In genomic region chr2:63735931-63736820, GRCh38 we compare ENCODE assay signal across 13 cellular contexts.
DNase-seq lines count a peak whose midpoint lies in the region; ATAC-seq and TF ChIP-seq lines count a peak whose summit lies in the region.
"Had no signal": no experiment of that assay in that cellular context is flagged by ENCODE, and none has a peak within 500 bp of the region (broad histone marks: within the 10 kb centered on the region; RNA-seq: fewer than 3 reads in every experiment).

No MANE protein-coding gene starts in this region.

- no peak overlapping the region for H3K27ac Mint-ChIP-seq in stimulated activated naive CD8-positive, alpha-beta T cell treated with anti-CD3 and anti-CD28 coated beads, Interleukin-15, amount 100 ng/mL, for 72 hours
- H3K27ac Mint-ChIP-seq: activated T-cell treated with anti-CD3 and anti-CD28 coated beads, Interleukin-2, amount 50 U/mL, for 72 hours had no signal

- no peak overlapping the region for H2BK120ac ChIP-seq in mesenchymal stem cell (ENCODE audit: low read depth, low read length)

- H3K27ac ChIP-seq in mesenchymal stem cell (ENCODE audit: low read length, poor library complexity, severe bottlenecking) = no peak overlapping the region
- H3K27ac ChIP-seq: cardiac muscle cell had no signal

- no peaks in the 10 kb centered on the region for H3K4me1 ChIP-seq in mesenchymal stem cell (ENCODE audit: control insufficient read depth, insufficient read depth, low read depth, low read length)

- no peaks in the 10 kb centered on the region for H3K27me3 ChIP-seq in mesenchymal stem cell (ENCODE audit: control insufficient read depth in 1 of 2, insufficient read depth in 1 of 2, low read length in 2 of 2)
- H3K27me3 ChIP-seq: cardiac muscle cell, esophagus muscularis mucosa had no signal

- no peaks in the 10 kb centered on the region for H3K9me3 Mint-ChIP-seq in stimulated activated naive CD8-positive, alpha-beta T cell treated with anti-CD3 and anti-CD28 coated beads, Interleukin-15, amount 100 ng/mL, for 72 hours

- no peak for TF ChIP-seq POLR2A in GM18505 (IDR thresholded peaks at IDR 0.05; ENCODE audit: borderline replicate concordance, extremely low read depth, insufficient read depth, insufficient read length)

- H2AK5ac ChIP-seq in mesenchymal stem cell (ENCODE audit: low read length, severe bottlenecking) = no peak overlapping the region

- no peak overlapping the region for H2BK15ac ChIP-seq in mesenchymal stem cell (ENCODE audit: low read depth, poor library complexity, severe bottlenecking)

- H2BK5ac ChIP-seq in mesenchymal stem cell (ENCODE audit: low read depth, low read length, poor library complexity, severe bottlenecking) = no peak overlapping the region

- H3K4me3 ChIP-seq in mesenchymal stem cell (ENCODE audit: insufficient read depth in 1 of 2, low read depth in 1 of 2, low read length in 2 of 2) = no peak overlapping the region
- H3K4me3 ChIP-seq: cardiac muscle cell, esophagus muscularis mucosa had no signal

- ATAC-seq in GM18505 (IDR thresholded peaks at IDR 0.05; ENCODE audit: unreplicated experiment) (no peak), HG02981 (IDR thresholded peaks at IDR 0.05; ENCODE audit: unreplicated experiment) (no peak)
- ATAC-seq in stimulated activated naive CD8-positive, alpha-beta T cell treated with anti-CD3 and anti-CD28 coated beads, Interleukin-15, amount 100 ng/mL, for 72 hours = no peak
- ATAC-seq: activated T-cell treated with anti-CD3 and anti-CD28 coated beads, Interleukin-2, amount 50 U/mL, for 72 hours had no signal

- H3K36me3 ChIP-seq in mesenchymal stem cell (ENCODE audit: control insufficient read depth in 1 of 2, insufficient read depth in 2 of 2, low read depth in 1 of 2, low read length in 2 of 2) = no peaks in the 10 kb centered on the region
- H3K36me3 ChIP-seq: cardiac muscle cell, esophagus muscularis mucosa had no signal

- H3K4me3 Mint-ChIP-seq in stimulated activated naive CD8-positive, alpha-beta T cell treated with anti-CD3 and anti-CD28 coated beads, Interleukin-15, amount 100 ng/mL, for 72 hours = no peak overlapping the region
- H3K4me3 Mint-ChIP-seq: activated T-cell treated with anti-CD3 and anti-CD28 coated beads, Interleukin-2, amount 50 U/mL, for 72 hours had no signal

- no peak overlapping the region for H3K14ac ChIP-seq in mesenchymal stem cell (ENCODE audit: low read length in 2 of 2)

- no peaks in the 10 kb centered on the region for H3K9me3 ChIP-seq in mesenchymal stem cell (ENCODE audit: control insufficient read depth, low read length)
- H3K9me3 ChIP-seq: esophagus muscularis mucosa had no signal

- no peak overlapping the region for H3K23ac ChIP-seq in mesenchymal stem cell (ENCODE audit: low read length in 2 of 2)

- H3K9ac ChIP-seq in mesenchymal stem cell (ENCODE audit: low read length) = peak overlapping the region; percentile 26

- H3K4ac ChIP-seq in mesenchymal stem cell (ENCODE audit: low read depth in 1 of 2, low read length in 2 of 2) = no peak overlapping the region

- H4K91ac ChIP-seq in mesenchymal stem cell (ENCODE audit: low read length) = no peak overlapping the region

- no peaks in the 10 kb centered on the region for H3K79me1 ChIP-seq in mesenchymal stem cell (replicated peaks; ENCODE audit: low read length, poor library complexity, severe bottlenecking)

- no peak overlapping the region for H3K18ac ChIP-seq in mesenchymal stem cell (ENCODE audit: low read depth in 1 of 2, low read length in 2 of 2)

- no peaks in the 10 kb centered on the region for H3K27me3 Mint-ChIP-seq in stimulated activated naive CD8-positive, alpha-beta T cell treated with anti-CD3 and anti-CD28 coated beads, Interleukin-15, amount 100 ng/mL, for 72 hours

- no peak overlapping the region for H4K8ac ChIP-seq in mesenchymal stem cell (ENCODE audit: low read length)

- DNase-seq in AG20443 (ENCODE audit: low spot score) (peak; percentile 55), M059J (ENCODE audit: low read depth) (peak; percentile 15), dedifferentiated amniotic fluid mesenchymal stem cell (ENCODE audit: extremely low spot score) (peak; percentile 63), mesenchymal stem cell (peak; percentile 41), NCI-H1694 treated with DMSO at 0.1 percent for 48 hours (lab: John Stamatoyannopoulos, UW) (no peak)
- no peak for DNase-seq in stimulated activated naive CD8-positive, alpha-beta T cell treated with anti-CD3 and anti-CD28 coated beads, Interleukin-15, amount 100 ng/mL, for 72 hours
- DNase-seq: activated CD4-positive, alpha-beta T cell treated with anti-CD3 and anti-CD28 coated beads for 1 hour; activated T-cell treated with anti-CD3 and anti-CD28 coated beads, Interleukin-2, amount 50 U/mL, for 72 hours; T-helper 1 cell had no signal

- H2BK12ac ChIP-seq in mesenchymal stem cell (ENCODE audit: low read length in 2 of 2) = no peak overlapping the region

- H3K4me2 ChIP-seq in mesenchymal stem cell (ENCODE audit: low read length, poor library complexity, severe bottlenecking) = no peak overlapping the region

- no peaks in the 10 kb centered on the region for H3K4me1 Mint-ChIP-seq in stimulated activated naive CD8-positive, alpha-beta T cell treated with anti-CD3 and anti-CD28 coated beads, Interleukin-15, amount 100 ng/mL, for 72 hours

- WGBS in mesenchymal stem cell = no CpG with 5 or more reads among the region's 1 CpG

- no peak overlapping the region for H2AFZ ChIP-seq in mesenchymal stem cell (ENCODE audit: low read depth, low read length)

Comparison
In these comparisons a context has a peak if more than half of its experiments do, and no peak if none do; other contexts are left out.
1. DNase-seq: peak in AG20443 (single experiment), M059J (single experiment), dedifferentiated amniotic fluid mesenchymal stem cell (single experiment) and mesenchymal stem cell (single experiment); none in NCI-H1694 treated with DMSO at 0.1 percent for 48 hours (single experiment) and stimulated activated naive CD8-positive, alpha-beta T cell treated with anti-CD3 and anti-CD28 coated beads, Interleukin-15, amount 100 ng/mL, for 72 hours (0 of 2).